In genomic region chr4:61827907-61828328, GRCh38 we compare ENCODE assay signal across 16 cellular contexts.
DNase-seq lines count a peak whose midpoint lies in the region; FAIRE-seq and TF ChIP-seq lines count a peak whose summit lies in the region.
"Had no signal": no experiment of that assay in that cellular context is flagged by ENCODE, and none has a peak within 500 bp of the region (broad histone marks: within the 10 kb centered on the region; RNA-seq: fewer than 3 reads in every experiment).

No MANE protein-coding gene starts in this region.

- FAIRE-seq in endometrium (lab: Jason Lieb, UNC): peak; percentile 74
- FAIRE-seq: G401.6, GM12892 had no signal

- H3K27ac Mint-ChIP-seq in neural progenitor cell: no peak overlapping the region
- H3K27ac Mint-ChIP-seq: CD4-positive, alpha-beta memory T cell had no signal

- H3K36me3 Mint-ChIP-seq in neural progenitor cell: peaks cover 11% of the 10 kb centered on the region
- H3K36me3 Mint-ChIP-seq: CD4-positive, alpha-beta memory T cell had no signal

- CTCF ChIA-PET in SK-N-SH (lab: Yijun Ruan, JAX): interaction anchor here (1.1 kb wide), 1 partner anchor 9 kb away, joined by 3 read pairs; no protein-coding TSS in a partner anchor

- no peaks in the 10 kb centered on the region for H3K27me3 Mint-ChIP-seq in neural progenitor cell (ENCODE audit: insufficient read depth, low read depth)
- H3K27me3 Mint-ChIP-seq: CD4-positive, alpha-beta memory T cell had no signal

- H3K27ac ChIP-seq in SK-N-SH (ENCODE audit: low read depth in 2 of 2, low read length in 1 of 2): peak overlapping the region in 1 of 2 experiments; percentile 34; a peak in 1 of 4 replicates
- no peak overlapping the region for H3K27ac ChIP-seq in neural progenitor cell

- TF ChIP-seq CTCF in SK-N-SH (IDR thresholded peaks at IDR 0.05) (no peak), neural progenitor cell (IDR thresholded peaks at IDR 0.05) (no peak)

- H3K9me3 ChIP-seq in SK-N-SH (no peaks in the 10 kb centered on the region), neural progenitor cell (ENCODE audit: low read depth) (no peaks in the 10 kb centered on the region)
- H3K9me3 ChIP-seq: Caco-2 had no signal

- no peaks in the 10 kb centered on the region for H3K9me2 ChIP-seq in SK-N-SH

- TF ChIP-seq EP300 in SK-N-SH (IDR thresholded peaks at IDR 0.05; ENCODE audit: borderline replicate concordance in 1 of 2, low read depth in 1 of 2, low read length in 1 of 2): peak in 1 of 2 experiments; percentile 94; a peak in 2 of 4 replicates

- H3K79me2 ChIP-seq in SK-N-SH (ENCODE audit: insufficient read depth) (no peaks in the 10 kb centered on the region), neural progenitor cell (ENCODE audit: low read depth) (no peaks in the 10 kb centered on the region)

- H3K4me1 ChIP-seq in SK-N-SH (ENCODE audit: control insufficient read depth in 1 of 2, insufficient read depth in 2 of 2, low read depth in 1 of 2, low read length in 1 of 2) (peaks cover 0 to 9% of the 10 kb centered on the region in 2 experiments; a peak in 2 of 4 replicates), neural progenitor cell (peaks cover 19% of the 10 kb centered on the region)
- H3K4me1 ChIP-seq: Caco-2 had no signal

- H3K4me2 ChIP-seq in SK-N-SH: no peak overlapping the region
- peak overlapping the region; percentile 27 for H3K4me2 ChIP-seq in neural progenitor cell

- no peaks in the 10 kb centered on the region for H4K20me1 ChIP-seq in SK-N-SH (ENCODE audit: insufficient read depth)
- no peaks in the 10 kb centered on the region for H4K20me1 ChIP-seq in neural progenitor cell (ENCODE audit: low read depth)

- POLR2A ChIA-PET in SK-N-SH (lab: Yijun Ruan, JAX): no interaction called here

- H3K9me3 Mint-ChIP-seq in neural progenitor cell: no peaks in the 10 kb centered on the region
- H3K9me3 Mint-ChIP-seq: H9 had no signal

- H2AFZ ChIP-seq in SK-N-SH (ENCODE audit: low read depth) (no peak overlapping the region), neural progenitor cell (replicated peaks) (no peak overlapping the region)

- H3K36me3 ChIP-seq in SK-N-SH (replicated peaks in 1 of 2; ENCODE audit: control insufficient read depth in 1 of 2, insufficient read depth in 2 of 2, low read length in 1 of 2) (no peaks in the 10 kb centered on the region), neural progenitor cell (no peaks in the 10 kb centered on the region)

- H3K4me1 Mint-ChIP-seq in neural progenitor cell: peaks cover 19% of the 10 kb centered on the region
- H3K4me1 Mint-ChIP-seq: CD4-positive, alpha-beta memory T cell had no signal

- H3K4me3 ChIP-seq in SK-N-SH (ENCODE audit: low read depth in 2 of 2, low read length in 1 of 2) (no peak overlapping the region), neural progenitor cell (no peak overlapping the region)

- TF ChIP-seq RAD21 in SK-N-SH (IDR thresholded peaks at IDR 0.05; ENCODE audit: low read length): 0 out of 2 replicates have a peak, but pooled peaks have one; percentile 11

- H3K4me3 Mint-ChIP-seq in neural progenitor cell: no peak overlapping the region
- H3K4me3 Mint-ChIP-seq: CD4-positive, alpha-beta memory T cell; H9 had no signal

- H3K27me3 ChIP-seq in SK-N-SH (ENCODE audit: insufficient read depth): no peaks in the 10 kb centered on the region
- H3K27me3 ChIP-seq in neural progenitor cell: no peaks in the 10 kb centered on the region

- H3K9ac ChIP-seq in SK-N-SH (no peak overlapping the region), neural progenitor cell (no peak overlapping the region)

- 0% methylated on average over 1 of the region's 1 CpG for WGBS in SK-N-SH (ENCODE audit: low lambda C conversion rate)

- H3F3A ChIP-seq in SK-N-SH (replicated peaks; ENCODE audit: insufficient read depth): no peaks in the 10 kb centered on the region
- no peaks in the 10 kb centered on the region for H3F3A ChIP-seq in neural progenitor cell (ENCODE audit: low read depth)

- DNase-seq in NCI-H69 (lab: John Stamatoyannopoulos, UW): peak; percentile 78
- DNase-seq in SK-N-SH: peak; percentile 32
- no peak for DNase-seq in neural progenitor cell (ENCODE audit: low spot score)
- DNase-seq in activated naive CD4-positive, alpha-beta T cell treated with anti-CD3 and anti-CD28 coated beads, Interleukin-2, amount 50 U/mL, for 16 hours: no peak
- DNase-seq in activated gamma-delta T cell treated with Interleukin-2 at 50 U/mL for 16 hours: no peak
- DNase-seq in superior temporal gyrus (ENCODE audit: extremely low spot score): no peak
- no peak for DNase-seq in NCI-H446 treated with DMSO at 0.1 percent for 48 hours (lab: John Stamatoyannopoulos, UW)
- DNase-seq: C1 segment of cervical spinal cord; Caco-2; CD4-positive, alpha-beta memory T cell; DMS53; DND-41; H9 had no signal

TF ChIP-seq in SK-N-SH, 30 proteins besides CTCF, POLR2A, EP300 and RAD21:
- TF ChIP-seq CHD2 (IDR thresholded peaks at IDR 0.05; ENCODE audit: low read length, partially characterized antibody) (peak; percentile 45), MXI1 (IDR thresholded peaks at IDR 0.05; ENCODE audit: low read depth, low read length) (peak; percentile 22; the same call in 1 of the 2 replicates), TEAD4 (IDR thresholded peaks at IDR 0.05; ENCODE audit: borderline replicate concordance, insufficient read depth) (peak; percentile 42; the same call in 1 of the 2 replicates), FOSL2 (IDR thresholded peaks at IDR 0.05; ENCODE audit: borderline replicate concordance, low read depth) (no peak), FOXJ3 (CRISPR knock-in tag; IDR thresholded peaks at IDR 0.05) (no peak), GATA2 (CRISPR knock-in tag; IDR thresholded peaks at IDR 0.05) (peak; percentile 88), YY1 (IDR thresholded peaks at IDR 0.05; ENCODE audit: low read depth) (no peak), RCOR1 (IDR thresholded peaks at IDR 0.05; ENCODE audit: low read length) (peak; percentile 87), TCF12 (IDR thresholded peaks at IDR 0.05) (peak; percentile 33)

Comparison
In these comparisons a context has a peak if more than half of its experiments do, and no peak if none do; other contexts are left out.
1. DNase-seq: peak in NCI-H69 (single experiment) and SK-N-SH (single experiment); none in neural progenitor cell (single experiment), activated naive CD4-positive, alpha-beta T cell treated with anti-CD3 and anti-CD28 coated beads, Interleukin-2, amount 50 U/mL, for 16 hours (single experiment), activated gamma-delta T cell treated with Interleukin-2 at 50 U/mL for 16 hours (single experiment), superior temporal gyrus (single experiment) and NCI-H446 treated with DMSO at 0.1 percent for 48 hours (single experiment).